Comparison of ENCODE assay signal across 1 cellular context in the genomic region with DNA sequence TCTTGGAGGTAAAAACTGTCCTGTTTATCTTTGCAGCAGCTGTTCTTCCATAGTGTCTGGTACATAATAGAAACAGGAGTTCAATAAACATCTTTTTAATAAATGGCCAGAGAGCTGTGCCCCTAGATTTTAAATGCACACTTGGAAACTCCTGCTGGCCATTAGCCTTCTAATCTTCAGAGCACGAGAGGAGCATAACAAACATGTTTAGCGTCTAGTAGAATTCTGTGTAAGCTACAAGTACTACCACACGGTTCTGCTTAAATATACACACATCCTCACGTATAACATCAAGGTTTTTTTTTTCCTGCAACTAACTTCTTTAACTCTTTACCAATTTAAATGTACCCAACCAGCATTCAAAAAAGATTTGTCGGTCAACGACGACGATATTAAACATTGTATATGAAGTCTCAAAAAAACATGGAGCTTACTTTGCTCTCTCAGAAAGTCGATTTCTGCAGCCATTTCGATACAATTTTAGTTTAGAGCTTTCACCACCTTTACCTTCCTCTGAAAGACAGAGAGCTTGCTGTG.
TF ChIP-seq lines count a peak whose summit lies in the region.

No MANE protein-coding gene starts in this region.

TF ChIP-seq in HEK293, 187 proteins besides CTCF, POLR2A, EP300 and RAD21 (continued from another document):
- TF ChIP-seq, protein P1, sequence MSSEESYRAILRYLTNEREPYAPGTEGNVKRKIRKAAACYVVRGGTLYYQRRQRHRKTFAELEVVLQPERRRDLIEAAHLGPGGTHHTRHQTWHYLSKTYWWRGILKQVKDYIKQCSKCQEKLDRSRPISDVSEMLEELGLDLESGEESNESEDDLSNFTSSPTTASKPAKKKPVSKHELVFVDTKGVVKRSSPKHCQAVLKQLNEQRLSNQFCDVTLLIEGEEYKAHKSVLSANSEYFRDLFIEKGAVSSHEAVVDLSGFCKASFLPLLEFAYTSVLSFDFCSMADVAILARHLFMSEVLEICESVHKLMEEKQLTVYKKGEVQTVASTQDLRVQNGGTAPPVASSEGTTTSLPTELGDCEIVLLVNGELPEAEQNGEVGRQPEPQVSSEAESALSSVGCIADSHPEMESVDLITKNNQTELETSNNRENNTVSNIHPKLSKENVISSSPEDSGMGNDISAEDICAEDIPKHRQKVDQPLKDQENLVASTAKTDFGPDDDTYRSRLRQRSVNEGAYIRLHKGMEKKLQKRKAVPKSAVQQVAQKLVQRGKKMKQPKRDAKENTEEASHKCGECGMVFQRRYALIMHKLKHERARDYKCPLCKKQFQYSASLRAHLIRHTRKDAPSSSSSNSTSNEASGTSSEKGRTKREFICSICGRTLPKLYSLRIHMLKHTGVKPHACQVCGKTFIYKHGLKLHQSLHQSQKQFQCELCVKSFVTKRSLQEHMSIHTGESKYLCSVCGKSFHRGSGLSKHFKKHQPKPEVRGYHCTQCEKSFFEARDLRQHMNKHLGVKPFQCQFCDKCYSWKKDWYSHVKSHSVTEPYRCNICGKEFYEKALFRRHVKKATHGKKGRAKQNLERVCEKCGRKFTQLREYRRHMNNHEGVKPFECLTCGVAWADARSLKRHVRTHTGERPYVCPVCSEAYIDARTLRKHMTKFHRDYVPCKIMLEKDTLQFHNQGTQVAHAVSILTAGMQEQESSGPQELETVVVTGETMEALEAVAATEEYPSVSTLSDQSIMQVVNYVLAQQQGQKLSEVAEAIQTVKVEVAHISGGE (tag by site-specific recombination; conservative IDR thresholded peaks at IDR 0.05; ENCODE audit: low read depth), result no peak
- TF ChIP-seq ZNF433 (tag by site-specific recombination; IDR thresholded peaks at IDR 0.05; ENCODE audit: low read depth), result no peak
- no peak for TF ChIP-seq ZNF302 (tag by site-specific recombination; IDR thresholded peaks at IDR 0.05; ENCODE audit: low read depth)
